Comparison of ENCODE assay signal across 19 cellular contexts in the genomic region with DNA sequence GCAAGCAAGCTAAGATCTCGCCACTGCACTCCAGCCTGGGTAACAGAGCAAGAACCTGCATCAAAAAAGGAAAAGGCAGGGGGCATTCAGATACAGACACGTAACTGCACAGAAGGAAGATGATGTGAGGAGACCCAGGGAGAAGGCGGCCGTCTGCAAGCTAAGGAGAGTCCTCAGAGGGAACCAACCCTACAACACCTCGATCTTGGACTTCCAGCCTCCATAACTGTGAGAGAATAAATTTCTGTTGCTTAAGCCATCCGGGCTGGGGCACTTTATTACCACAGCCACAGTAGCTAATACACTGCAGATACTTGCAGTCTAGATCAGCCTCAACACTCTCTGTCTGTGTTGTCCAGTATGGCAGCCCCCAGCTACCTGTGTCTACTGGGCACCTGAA.
DNase-seq lines count a peak whose midpoint lies in the region; ATAC-seq and TF ChIP-seq lines count a peak whose summit lies in the region.
"Had no signal": no experiment of that assay in that cellular context is flagged by ENCODE, and none has a peak within 500 bp of the region (broad histone marks: within the 10 kb centered on the region; RNA-seq: fewer than 3 reads in every experiment).

No MANE protein-coding gene starts in this region.

- no peaks in the 10 kb centered on the region for H3K9me3 Mint-ChIP-seq in activated T-cell treated with anti-CD3 and anti-CD28 coated beads, Interleukin-2, amount 50 U/mL, for 24 hours
- H3K9me3 Mint-ChIP-seq: CD4-positive, CD25-positive, alpha-beta regulatory T cell; CD8-positive, alpha-beta T cell had no signal

- H3K4me3 Mint-ChIP-seq in activated T-cell treated with anti-CD3 and anti-CD28 coated beads, Interleukin-2, amount 50 U/mL, for 24 hours: no peak overlapping the region
- H3K4me3 Mint-ChIP-seq: B cell; CD4-positive, CD25-positive, alpha-beta regulatory T cell; CD8-positive, alpha-beta T cell had no signal

- peaks cover 46% of the 10 kb centered on the region for H3K36me3 ChIP-seq in DOHH2 (ENCODE audit: control insufficient read depth, low read length)
- H3K36me3 ChIP-seq: HAP-1 had no signal

- no peaks in the 10 kb centered on the region for H3F3A ChIP-seq in DOHH2 (ENCODE audit: control insufficient read depth, insufficient read depth)

- peak overlapping the region; percentile 16; the same call in 1 of the 2 replicates for H3K27ac ChIP-seq in DOHH2 (ENCODE audit: low read depth, low read length)
- H3K27ac ChIP-seq in RWPE1: peak overlapping the region; percentile 31
- H3K27ac ChIP-seq: BLaER1, C4-2B had no signal

- peaks cover 9% of the 10 kb centered on the region for H3K4me1 ChIP-seq in DOHH2 (ENCODE audit: control insufficient read depth, low read length)
- H3K4me1 ChIP-seq: Caco-2, HAP-1 had no signal

- H3K27me3 Mint-ChIP-seq in activated T-cell treated with anti-CD3 and anti-CD28 coated beads, Interleukin-2, amount 50 U/mL, for 24 hours: no peaks in the 10 kb centered on the region
- H3K27me3 Mint-ChIP-seq: B cell; CD4-positive, CD25-positive, alpha-beta regulatory T cell had no signal

- peaks cover 92% of the 10 kb centered on the region for H3K79me2 ChIP-seq in DOHH2 (ENCODE audit: control insufficient read depth, low read length)

- ATAC-seq in GM21528 (IDR thresholded peaks at IDR 0.05; ENCODE audit: low FRiP score, unreplicated experiment): no peak
- ATAC-seq: CD8-positive, alpha-beta T cell; GM12878 had no signal

- no peak overlapping the region for H3K4me3 ChIP-seq in DOHH2 (ENCODE audit: low read length)
- H3K4me3 ChIP-seq: BLaER1, GM12878, HAP-1 had no signal

- peaks cover 3% of the 10 kb centered on the region for H3K4me1 Mint-ChIP-seq in activated T-cell treated with anti-CD3 and anti-CD28 coated beads, Interleukin-2, amount 50 U/mL, for 24 hours (ENCODE audit: low read depth)

- no peaks in the 10 kb centered on the region for H3K9me2 ChIP-seq in DOHH2 (replicated peaks; ENCODE audit: control insufficient read depth, low read length)

- H3K27ac Mint-ChIP-seq in activated T-cell treated with anti-CD3 and anti-CD28 coated beads, Interleukin-2, amount 50 U/mL, for 24 hours: peak overlapping the region; percentile 34
- H3K27ac Mint-ChIP-seq: B cell; CD4-positive, CD25-positive, alpha-beta regulatory T cell; CD8-positive, alpha-beta T cell had no signal

- no peaks in the 10 kb centered on the region for H3K27me3 ChIP-seq in DOHH2 (ENCODE audit: control insufficient read depth, low read length)
- H3K27me3 ChIP-seq: BLaER1 had no signal

- H4K20me1 ChIP-seq in DOHH2 (ENCODE audit: control insufficient read depth, insufficient read depth, low read depth, low read length): no peaks in the 10 kb centered on the region

- no peak overlapping the region for H3K4me2 ChIP-seq in DOHH2 (ENCODE audit: low read length)
- H3K4me2 ChIP-seq: BLaER1 had no signal

- H3K36me3 Mint-ChIP-seq in activated T-cell treated with anti-CD3 and anti-CD28 coated beads, Interleukin-2, amount 50 U/mL, for 24 hours (ENCODE audit: low read depth): peaks cover 36% of the 10 kb centered on the region

- TF ChIP-seq CTCF in DOHH2 (IDR thresholded peaks at IDR 0.05; ENCODE audit: low read depth, low read length, poor library complexity, severe bottlenecking): no peak
- no peak for TF ChIP-seq CTCF in RWPE1 (conservative IDR thresholded peaks at IDR 0.05; ENCODE audit: low read depth)

- CTCF ChIA-PET in RWPE1 (lab: Yijun Ruan, JAX): interaction anchor here (0.6 kb wide), 2 partner anchors 22 to 524 kb away, joined by 3 read pairs; no protein-coding TSS in a partner anchor

- H3K9me3 ChIP-seq in DOHH2 (ENCODE audit: control insufficient read depth, insufficient read depth, low read length): no peaks in the 10 kb centered on the region
- H3K9me3 ChIP-seq: BLaER1, Caco-2, HAP-1 had no signal

- DNase-seq in activated T-cell treated with anti-CD3 and anti-CD28 coated beads, Interleukin-2, amount 50 U/mL, for 24 hours: no peak
- DNase-seq in activated T-cell treated with anti-CD3 and anti-CD28 coated beads, Interleukin-2, amount 50 U/mL, for 48 hours: no peak
- no peak for DNase-seq in RWPE1 (ENCODE audit: low spot score)
- DNase-seq in NCI-H446 treated with DMSO at 0.1 percent for 48 hours (lab: John Stamatoyannopoulos, UW): no peak
- DNase-seq: Caco-2; CD4-positive, CD25-positive, alpha-beta regulatory T cell; CD8-positive, alpha-beta T cell; DMS153; DND-41; EL; GDM1; GOT3 had no signal

- POLR2A ChIA-PET in RWPE1 (lab: Yijun Ruan, JAX; ENCODE audit: low non-redundant PET): interaction anchor here (0.6 kb wide), 1 partner anchor 30 kb away, joined by 4 read pairs; no protein-coding TSS in a partner anchor
